8 cellular contexts compared by ENCODE assay signal in the genomic region with DNA sequence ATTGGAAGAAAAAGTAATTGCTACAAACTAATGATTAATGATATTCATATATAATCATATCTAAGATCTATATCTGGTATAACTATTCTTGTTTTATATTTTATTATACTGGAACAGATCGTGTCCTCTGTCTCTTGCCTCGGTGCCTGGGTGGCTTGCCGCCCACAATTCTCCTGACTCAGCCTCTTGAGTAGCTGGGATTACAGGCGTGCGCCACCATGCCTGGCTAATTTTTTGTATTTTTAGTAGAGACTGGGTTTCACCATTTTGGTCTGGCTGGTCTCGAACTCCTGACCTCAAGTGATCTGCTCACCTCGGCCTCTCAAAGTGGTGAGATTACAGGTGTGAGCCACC. TPM values are rescaled to one million over a fixed set of nuclear protein-coding genes. Genes with fewer than 3 reads are reported as not detected.
"Had no signal": no experiment of that assay in that cellular context is flagged by ENCODE, and none has a peak within 500 bp of the region (broad histone marks: within the 10 kb centered on the region; RNA-seq: fewer than 3 reads in every experiment).

No MANE protein-coding gene starts in this region.

RNA-seq across cellular contexts. Expression of gene SULT1A1, which starts 6.4 kb away (rescaled TPM):
- total RNA-seq: RPMI7951 had no signal

RNA-seq across cellular contexts. Expression of gene SULT1A2, which starts 19.4 kb away (rescaled TPM):
- total RNA-seq: chondrocyte, RPMI7951, SK-MEL-5 had no signal

RNA-seq across cellular contexts. Expression of gene NPIPB8, which starts 21.7 kb away (rescaled TPM):
- total RNA-seq: activated T-helper 17 cell treated with anti-CD3 and anti-CD28 coated beads, Interleukin-2, amount 50 U/mL, for 72 hours; cardiac muscle cell; chondrocyte; MCF 10A; Right ventricle myocardium inferior; RPMI7951; SK-MEL-5 had no signal
- polyA plus RNA-seq: aorta had no signal
